ENCODE assay signal across 29 cellular contexts in the genomic region with DNA sequence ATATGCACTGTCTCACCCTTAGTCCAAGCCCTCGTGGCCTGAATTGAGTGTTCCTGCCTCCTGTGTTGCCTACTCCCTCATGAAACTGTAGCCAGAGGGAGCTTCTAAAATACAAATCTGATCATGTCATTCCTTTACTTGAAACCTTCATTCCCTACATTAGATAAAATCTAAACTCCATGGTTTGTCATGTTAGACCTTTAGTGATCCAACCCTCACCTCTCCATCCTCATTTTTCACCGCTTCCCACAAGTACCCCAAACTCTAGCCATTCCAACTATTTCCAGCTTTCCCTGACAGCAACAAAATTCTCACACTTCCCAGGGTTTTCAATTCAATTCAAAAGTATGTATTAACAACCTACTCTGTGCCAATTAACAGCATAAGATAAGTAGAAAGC. TPM values are rescaled to one million over a fixed set of nuclear protein-coding genes. Genes with fewer than 3 reads are reported as not detected.
"Had no signal": no experiment of that assay in that cellular context is flagged by ENCODE, and none has a peak within 500 bp of the region (broad histone marks: within the 10 kb centered on the region; RNA-seq: fewer than 3 reads in every experiment).

No MANE protein-coding gene starts in this region.

- H3K9me3 Mint-ChIP-seq: dendritic cell treated with granulocyte-macrophage colony-stimulating factor and Interleukin-4, amounts not matched to agents 40 ng/mL and 50 ng/mL, for 4 days; effector memory CD8-positive, alpha-beta T cell; endodermal cell; naive thymus-derived CD4-positive, alpha-beta T cell had no signal

- H3K27ac ChIP-seq: colonic mucosa, epithelial cell of prostate, esophagus squamous epithelium, gastrocnemius medialis, heart right ventricle, left lung, lower lobe of right lung had no signal

- ATAC-seq: effector memory CD8-positive, alpha-beta T cell; esophagus mucosa; gastrocnemius medialis; heart right ventricle; left cardiac atrium; left lung; left ventricle myocardium superior; lower lobe of right lung; naive thymus-derived CD4-positive, alpha-beta T cell had no signal

- H3K4me3 Mint-ChIP-seq: dendritic cell treated with granulocyte-macrophage colony-stimulating factor and Interleukin-4, amounts not matched to agents 40 ng/mL and 50 ng/mL, for 4 days; effector memory CD8-positive, alpha-beta T cell; endodermal cell; naive thymus-derived CD4-positive, alpha-beta T cell had no signal

- H3K4me1 Mint-ChIP-seq: naive thymus-derived CD4-positive, alpha-beta T cell had no signal

- H3K27me3 ChIP-seq: colonic mucosa had no signal

- H3K9me3 ChIP-seq: colonic mucosa, esophagus squamous epithelium, gastrocnemius medialis, heart right ventricle, left lung, lower lobe of right lung had no signal

- H3K27ac Mint-ChIP-seq: dendritic cell treated with granulocyte-macrophage colony-stimulating factor and Interleukin-4, amounts not matched to agents 40 ng/mL and 50 ng/mL, for 4 days; effector memory CD8-positive, alpha-beta T cell; endodermal cell; naive thymus-derived CD4-positive, alpha-beta T cell had no signal

- FAIRE-seq: endometrium, islet of Langerhans, keratinocyte had no signal

- H3K4me1 ChIP-seq: colonic mucosa, esophagus squamous epithelium, gastrocnemius medialis, heart right ventricle, left lung, lower lobe of right lung had no signal

- H3K4me3 ChIP-seq: colonic mucosa, esophagus squamous epithelium, gastrocnemius medialis, heart right ventricle, left lung, lower lobe of right lung had no signal

- DNase-seq: colonic mucosa; cortex of kidney; effector CD8-positive, alpha-beta T cell; effector memory CD8-positive, alpha-beta T cell; endodermal cell; erythroblast; esophagus squamous epithelium; foreskin fibroblast; foreskin melanocyte; gastrocnemius medialis; head of caudate nucleus; heart right ventricle; hippocampal formation; left cardiac atrium; left lung; left ventricle myocardium superior; lower lobe of right lung; mesenchymal stem cell; midbrain; naive thymus-derived CD4-positive, alpha-beta T cell had no signal

- H3K36me3 Mint-ChIP-seq: naive thymus-derived CD4-positive, alpha-beta T cell had no signal

- H3K36me3 ChIP-seq: colonic mucosa, esophagus squamous epithelium, gastrocnemius medialis, heart right ventricle, left lung, lower lobe of right lung had no signal

RNA-seq across cellular contexts. Expression of a gene that starts 18.3 kb away (rescaled TPM):
- total RNA-seq: dermis microvascular lymphatic vessel endothelial cell; gastrocnemius medialis; kidney epithelial cell; left lung; lower lobe of right lung; lung microvascular endothelial cell; naive thymus-derived CD4-positive, alpha-beta T cell had no signal
- polyA plus RNA-seq: keratinocyte; naive thymus-derived CD4-positive, alpha-beta T cell had no signal
